8 cellular contexts compared by ENCODE assay signal in the genomic region with DNA sequence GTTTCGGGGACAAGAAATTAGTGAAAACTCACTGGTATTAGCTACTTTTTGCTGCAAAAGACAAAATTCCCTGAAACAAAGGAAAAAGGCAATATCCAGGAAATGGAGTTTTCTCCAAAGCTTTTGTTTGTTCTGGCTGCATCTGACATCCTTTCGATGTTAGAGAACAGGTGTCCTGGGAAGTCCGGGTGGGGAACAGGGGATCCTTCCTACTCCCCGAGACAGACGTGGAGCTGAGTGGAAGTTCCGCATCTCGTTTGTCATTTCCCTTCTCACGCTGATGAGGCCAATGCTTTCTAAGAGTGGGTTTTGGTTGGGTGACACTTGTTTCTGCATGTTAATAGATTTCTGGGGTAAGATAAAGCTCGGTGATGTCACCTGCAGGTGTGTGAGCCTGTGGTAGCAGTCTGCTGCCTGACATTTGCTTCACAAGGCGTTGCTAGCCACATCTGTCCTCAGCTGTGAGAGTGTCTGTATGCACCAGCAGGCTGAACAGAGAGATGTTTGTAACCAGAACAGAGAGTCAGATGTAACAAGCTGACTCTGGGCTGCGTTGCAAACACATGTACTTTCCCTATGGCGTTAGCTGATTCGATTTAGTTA.
DNase-seq lines count a peak whose midpoint lies in the region; ATAC-seq, FAIRE-seq and TF ChIP-seq lines count a peak whose summit lies in the region.

No MANE protein-coding gene starts in this region.

- H3K9me3 Mint-ChIP-seq in stimulated activated naive CD8-positive, alpha-beta T cell treated with anti-CD3 and anti-CD28 coated beads, Interleukin-15, amount 100 ng/mL, for 72 hours, result peaks cover 0 to 12% of the 10 kb centered on the region in 2 donors

- WGBS in hepatocyte (ENCODE audit: low lambda C conversion rate, missing lambda C conversion rate), result 70% methylated on average over 13 of the region's 13 CpGs

- H3K4me1 ChIP-seq in hepatocyte (ENCODE audit: insufficient read depth), result no peaks in the 10 kb centered on the region

- DNase-seq in GM19239 (ENCODE audit: insufficient read length, low spot score) (no peak), germinal center (ENCODE audit: low spot score) (peak; percentile 72), hepatocyte (ENCODE audit: low spot score) (no peak), NCI-H2081 treated with DMSO at 0.1 percent for 48 hours (lab: John Stamatoyannopoulos, UW) (no peak), NCI-H1048 (lab: John Stamatoyannopoulos, UW) (no peak)
- peak; percentile 54 for DNase-seq in activated CD4-positive, CD25-positive, alpha-beta regulatory T cell treated with anti-CD3 and anti-CD28 coated beads, Interleukin-2, amount 50 U/mL, for 72 hours
- DNase-seq in stimulated activated naive CD8-positive, alpha-beta T cell treated with anti-CD3 and anti-CD28 coated beads, Interleukin-15, amount 100 ng/mL, for 72 hours, result peak; percentile 68 to 75

- H3K79me2 ChIP-seq in hepatocyte, result no peaks in the 10 kb centered on the region

- no peaks in the 10 kb centered on the region for H3K27me3 ChIP-seq in hepatocyte

- H3K27ac ChIP-seq in hepatocyte, result no peak overlapping the region

- peaks cover 46% of the 10 kb centered on the region for H3K27me3 Mint-ChIP-seq in stimulated activated naive CD8-positive, alpha-beta T cell treated with anti-CD3 and anti-CD28 coated beads, Interleukin-15, amount 100 ng/mL, for 72 hours

- no peaks in the 10 kb centered on the region for H3K36me3 ChIP-seq in hepatocyte (replicated peaks; ENCODE audit: insufficient read depth, low read depth)

- H3K9me2 ChIP-seq in hepatocyte (replicated peaks; ENCODE audit: insufficient read depth), result no peaks in the 10 kb centered on the region

- FAIRE-seq in GM19239 (lab: Jason Lieb, UNC), result peak; percentile 82

- peak; percentile 76 for ATAC-seq in HG03108 (IDR thresholded peaks at IDR 0.05; ENCODE audit: unreplicated experiment)
- peak; percentile 97 for ATAC-seq in stimulated activated naive CD8-positive, alpha-beta T cell treated with anti-CD3 and anti-CD28 coated beads, Interleukin-15, amount 100 ng/mL, for 72 hours

- H3K9me3 ChIP-seq in hepatocyte (ENCODE audit: low read depth), result no peaks in the 10 kb centered on the region

- H3K4me3 Mint-ChIP-seq in stimulated activated naive CD8-positive, alpha-beta T cell treated with anti-CD3 and anti-CD28 coated beads, Interleukin-15, amount 100 ng/mL, for 72 hours, result peak overlapping the region; percentile 70 to 81

- TF ChIP-seq CTCF in hepatocyte (IDR thresholded peaks at IDR 0.05; ENCODE audit: poor library complexity), result no peak

- H3K27ac Mint-ChIP-seq in stimulated activated naive CD8-positive, alpha-beta T cell treated with anti-CD3 and anti-CD28 coated beads, Interleukin-15, amount 100 ng/mL, for 72 hours, result no peak overlapping the region

- no peak overlapping the region for H3K4me2 ChIP-seq in hepatocyte

- no peak overlapping the region for H3K4me3 ChIP-seq in hepatocyte

- H4K20me1 ChIP-seq in hepatocyte (ENCODE audit: insufficient read depth, poor library complexity, severe bottlenecking), result no peaks in the 10 kb centered on the region

- H3K4me1 Mint-ChIP-seq in stimulated activated naive CD8-positive, alpha-beta T cell treated with anti-CD3 and anti-CD28 coated beads, Interleukin-15, amount 100 ng/mL, for 72 hours, result peaks cover 87% of the 10 kb centered on the region

- no peak overlapping the region for H2AFZ ChIP-seq in hepatocyte

Comparison
In these comparisons a context has a peak if more than half of its experiments do, and no peak if none do; other contexts are left out.
1. DNase-seq: peak in activated CD4-positive, CD25-positive, alpha-beta regulatory T cell treated with anti-CD3 and anti-CD28 coated beads, Interleukin-2, amount 50 U/mL, for 72 hours (single experiment), germinal center (single experiment) and stimulated activated naive CD8-positive, alpha-beta T cell treated with anti-CD3 and anti-CD28 coated beads, Interleukin-15, amount 100 ng/mL, for 72 hours (2 of 2); none in GM19239 (single experiment), hepatocyte (single experiment), NCI-H2081 treated with DMSO at 0.1 percent for 48 hours (single experiment) and NCI-H1048 (single experiment).